Comparison of ENCODE assay signal across 29 cellular contexts in genomic region chr15:88992216-88992615, GRCh38.
DNase-seq lines count a peak whose midpoint lies in the region; ATAC-seq and TF ChIP-seq lines count a peak whose summit lies in the region.
"Had no signal": no experiment of that assay in that cellular context is flagged by ENCODE, and none has a peak within 500 bp of the region (broad histone marks: within the 10 kb centered on the region; RNA-seq: fewer than 3 reads in every experiment).

No MANE protein-coding gene starts in this region.

- in situ Hi-C loops in IMR-90 (cut with MboI; ENCODE audit: low sequenced_read_pairs): no loop called here

- H4K8ac ChIP-seq in IMR-90 (ENCODE audit: low read depth in 2 of 2, low read length in 2 of 2) (peak overlapping the region; percentile 64 to 83; a peak in 3 of 4 replicates), mesenchymal stem cell (ENCODE audit: low read length) (no peak overlapping the region)

- no peak for ATAC-seq in IMR-90 (ENCODE audit: low read depth)
- ATAC-seq: body of pancreas, foreskin keratinocyte, heart right ventricle had no signal

- H3K4me2 ChIP-seq in IMR-90 (ENCODE audit: low read depth, low read length) (no peak overlapping the region), mesenchymal stem cell (ENCODE audit: low read length, poor library complexity, severe bottlenecking) (no peak overlapping the region)

- no peaks in the 10 kb centered on the region for H3K36me3 ChIP-seq in IMR-90 (ENCODE audit: control insufficient read depth, insufficient read depth, low read length)
- H3K36me3 ChIP-seq in mesenchymal stem cell (ENCODE audit: control insufficient read depth in 1 of 2, insufficient read depth in 2 of 2, low read depth in 1 of 2, low read length in 2 of 2): no peaks in the 10 kb centered on the region
- H3K36me3 ChIP-seq: heart right ventricle, left ventricle myocardium inferior, SJSA1, tibial artery had no signal

- H4K91ac ChIP-seq in IMR-90 (ENCODE audit: insufficient read depth, low read depth, low read length): peak overlapping the region; percentile 91
- H4K91ac ChIP-seq in mesenchymal stem cell (ENCODE audit: low read length): no peak overlapping the region

- no peak for TF ChIP-seq RAD21 in IMR-90 (IDR thresholded peaks at IDR 0.05; ENCODE audit: low read length)

- no peak overlapping the region for H2BK12ac ChIP-seq in mesenchymal stem cell (ENCODE audit: low read length in 2 of 2)

- H4K5ac ChIP-seq in IMR-90 (ENCODE audit: low read depth, low read length): peak overlapping the region; percentile 0; the same call in 1 of the 2 replicates

- H3K23ac ChIP-seq in IMR-90 (ENCODE audit: low read depth, low read length) (0 out of 2 replicates have a peak overlapping the region, but pooled peaks have one; percentile 29), mesenchymal stem cell (ENCODE audit: low read length in 2 of 2) (no peak overlapping the region)

- peak overlapping the region; percentile 99 for H2BK20ac ChIP-seq in IMR-90 (ENCODE audit: low read depth, low read length)

- no peak for TF ChIP-seq CTCF in IMR-90 (conservative IDR thresholded peaks at IDR 0.05; ENCODE audit: low read depth, low read length)

- H3K27me3 ChIP-seq in IMR-90 (ENCODE audit: control insufficient read depth, insufficient read depth, low read length) (no peaks in the 10 kb centered on the region), mesenchymal stem cell (ENCODE audit: control insufficient read depth in 1 of 2, insufficient read depth in 1 of 2, low read length in 2 of 2) (no peaks in the 10 kb centered on the region)
- H3K27me3 ChIP-seq: body of pancreas, heart right ventricle, SJSA1, tibial artery had no signal

- POLR2A ChIA-PET in IMR-90 (lab: Charles Lee; ENCODE audit: unreplicated experiment): no interaction called here

- H2AK9ac ChIP-seq in IMR-90 (replicated peaks; ENCODE audit: low read depth, low read length, poor library complexity): no peak overlapping the region

- H3K4me3 ChIP-seq in IMR-90 (ENCODE audit: insufficient read depth, low read depth, low read length): no peak overlapping the region
- H3K4me3 ChIP-seq in mesenchymal stem cell (ENCODE audit: insufficient read depth in 1 of 2, low read depth in 1 of 2, low read length in 2 of 2): no peak overlapping the region
- H3K4me3 ChIP-seq: body of pancreas, heart right ventricle, left ventricle myocardium inferior, SJSA1, tibial artery had no signal

- H3K18ac ChIP-seq in IMR-90 (ENCODE audit: low read depth, low read length): peak overlapping the region; percentile 66; the same call in 1 of the 2 replicates
- no peak overlapping the region for H3K18ac ChIP-seq in mesenchymal stem cell (ENCODE audit: low read depth in 1 of 2, low read length in 2 of 2)

- H3K14ac ChIP-seq in IMR-90 (replicated peaks; ENCODE audit: low read depth, low read length): peak overlapping the region; percentile 88; the same call in 1 of the 2 replicates
- no peak overlapping the region for H3K14ac ChIP-seq in mesenchymal stem cell (ENCODE audit: low read length in 2 of 2)

- peak overlapping the region; percentile 35; the same call in 1 of the 2 replicates for H3K56ac ChIP-seq in IMR-90 (ENCODE audit: extremely low read depth, insufficient read depth, low read length)

- no peak for TF ChIP-seq POLR2A in IMR-90 (IDR thresholded peaks at IDR 0.05; ENCODE audit: low read depth, low read length)

- no peaks in the 10 kb centered on the region for H4K20me1 ChIP-seq in IMR-90 (ENCODE audit: insufficient read depth, low read length)

- H2AFZ ChIP-seq in IMR-90 (replicated peaks; ENCODE audit: low read length, poor library complexity) (no peak overlapping the region), mesenchymal stem cell (ENCODE audit: low read depth, low read length) (no peak overlapping the region)

- CTCF ChIA-PET in IMR-90 (lab: Yijun Ruan, JAX): interaction anchor here (0.7 to 2.7 kb wide), 2 partner anchors 12 to 87 kb away, joined by 3 to 6 read pairs; no protein-coding TSS in a partner anchor

- DNase-seq in EH (ENCODE audit: low read depth): peak; percentile 69
- peak; percentile 34 for DNase-seq in IMR-90
- DNase-seq in cerebellar cortex (ENCODE audit: low spot score): peak; percentile 22
- DNase-seq in mesenchymal stem cell: peak; percentile 58
- no peak for DNase-seq in NCI-H526 (lab: John Stamatoyannopoulos, UW)
- no peak for DNase-seq in activated CD4-positive, alpha-beta T cell treated with anti-CD3 and anti-CD28 coated beads, Interleukin-2, amount 50 U/mL, for 4 hours
- no peak for DNase-seq in NCI-H748 (lab: John Stamatoyannopoulos, UW; ENCODE audit: unreplicated experiment)
- no peak for DNase-seq in nucleus accumbens (lab: John Stamatoyannopoulos, UW)
- DNase-seq: activated CD4-positive, CD25-positive, alpha-beta regulatory T cell; activated naive CD4-positive, alpha-beta T cell; activated T-cell treated with anti-CD3 and anti-CD28 coated beads, Interleukin-2, amount 50 U/mL, for 48 hours; body of pancreas; Calu3; DMS79 treated with DMSO at 0.1 percent for 48 hours; foreskin keratinocyte; heart right ventricle; immature natural killer cell; left ventricle myocardium inferior; midbrain; MV-4-11; naive B cell; NCI-H1436 treated with DMSO at 0.1 percent for 48 hours; NCI-H2107; stimulated activated CD4-positive, alpha-beta T cell treated with anti-CD3 and anti-CD28 coated beads, Interleukin-15, amount 100 ng/mL, for 24 hours; stimulated activated CD4-positive, alpha-beta T cell treated with anti-CD3 and anti-CD28 coated beads, Interleukin-4, amount 100 ng/mL, for 4 hours; tibial artery had no signal

- H3K9ac ChIP-seq in IMR-90 (ENCODE audit: low read depth, low read length) (no peak overlapping the region), mesenchymal stem cell (ENCODE audit: low read length) (no peak overlapping the region)

- peak overlapping the region; percentile 96; the same call in 1 of the 2 replicates for H3K4ac ChIP-seq in IMR-90 (ENCODE audit: low read depth, low read length)
- no peak overlapping the region for H3K4ac ChIP-seq in mesenchymal stem cell (ENCODE audit: low read depth in 1 of 2, low read length in 2 of 2)

- H3K9me1 ChIP-seq in IMR-90 (ENCODE audit: insufficient read depth, low read length): peaks cover 15% of the 10 kb centered on the region

- H3K4me1 ChIP-seq in IMR-90 (ENCODE audit: control insufficient read depth, insufficient read depth, low read length) (peaks cover 26% of the 10 kb centered on the region), mesenchymal stem cell (ENCODE audit: control insufficient read depth, insufficient read depth, low read depth, low read length) (peaks cover 13% of the 10 kb centered on the region)
- H3K4me1 ChIP-seq: body of pancreas, foreskin keratinocyte, heart right ventricle, left ventricle myocardium inferior, tibial artery had no signal

- peak overlapping the region; percentile 97; the same call in 2 of the 3 replicates for H2BK15ac ChIP-seq in IMR-90 (ENCODE audit: low read depth, low read length)
- H2BK15ac ChIP-seq in mesenchymal stem cell (ENCODE audit: low read depth, poor library complexity, severe bottlenecking): no peak overlapping the region

- intact Hi-C loops in IMR-90 (cut with micrococcal nuclease): no loop called here

- peaks cover 6 to 10% of the 10 kb centered on the region in 2 experiments; a peak in 3 of 4 replicates for H3K79me1 ChIP-seq in IMR-90 (ENCODE audit: low read depth in 1 of 2, low read length in 2 of 2)
- no peaks in the 10 kb centered on the region for H3K79me1 ChIP-seq in mesenchymal stem cell (replicated peaks; ENCODE audit: low read length, poor library complexity, severe bottlenecking)

- no TSS peak for BruUV-seq in IMR-90 (replicated peaks; lab: Mats Ljungman, UMichigan)

- H2BK120ac ChIP-seq in IMR-90 (ENCODE audit: low read depth, low read length) (peak overlapping the region; percentile 97), mesenchymal stem cell (ENCODE audit: low read depth, low read length) (no peak overlapping the region)

- H2AK5ac ChIP-seq in IMR-90 (ENCODE audit: low read depth, low read length): no peak overlapping the region
- no peak overlapping the region for H2AK5ac ChIP-seq in mesenchymal stem cell (ENCODE audit: low read length, severe bottlenecking)

- H3K27ac ChIP-seq in IMR-90 (ENCODE audit: insufficient read depth, low read length) (no peak overlapping the region), mesenchymal stem cell (ENCODE audit: low read length, poor library complexity, severe bottlenecking) (no peak overlapping the region)
- H3K27ac ChIP-seq: body of pancreas, foreskin keratinocyte, heart right ventricle, HL-60, left ventricle myocardium inferior, RWPE1, SJSA1, tibial artery had no signal

- H2BK5ac ChIP-seq in IMR-90 (ENCODE audit: low read depth, low read length, poor library complexity, severe bottlenecking) (peak overlapping the region; percentile 80), mesenchymal stem cell (ENCODE audit: low read depth, low read length, poor library complexity, severe bottlenecking) (no peak overlapping the region)

- no peaks in the 10 kb centered on the region for H3K9me3 ChIP-seq in IMR-90 (ENCODE audit: control insufficient read depth, insufficient read depth, low read length)
- no peaks in the 10 kb centered on the region for H3K9me3 ChIP-seq in mesenchymal stem cell (ENCODE audit: control insufficient read depth, low read length)
- H3K9me3 ChIP-seq: body of pancreas, heart right ventricle, left ventricle myocardium inferior, SJSA1, tibial artery had no signal

- no CpG with 5 or more reads among the region's 3 CpGs for WGBS in IMR-90 (ENCODE audit: extremely low coverage in 2 of 2, insufficient read length in 1 of 2), 2 experiments
- WGBS in mesenchymal stem cell: 10% methylated on average over 2 of the region's 3 CpGs

- dilution Hi-C loops in IMR-90 (cut with HindIII; ENCODE audit: low sequenced_read_pairs, unreplicated experiment): no loop called here

TF ChIP-seq in IMR-90, 13 proteins besides CTCF, POLR2A, EP300 and RAD21 (continues in another document):
- TF ChIP-seq CHD1 (IDR thresholded peaks at IDR 0.05; ENCODE audit: low read depth, low read length): no peak
- no peak for TF ChIP-seq RCOR1 (IDR thresholded peaks at IDR 0.05; ENCODE audit: insufficient replicate concordance, low read length)
- no peak for TF ChIP-seq RFX5 (IDR thresholded peaks at IDR 0.05; ENCODE audit: low read depth, low read length)
- TF ChIP-seq MAZ (IDR thresholded peaks at IDR 0.05; ENCODE audit: borderline replicate concordance, low read depth, low read length): no peak
- no peak for TF ChIP-seq BHLHE40 (IDR thresholded peaks at IDR 0.05; ENCODE audit: low read depth, low read length)
- no peak for TF ChIP-seq SMC3 (IDR thresholded peaks at IDR 0.05; ENCODE audit: low read depth, low read length)
- TF ChIP-seq NFE2L2 (IDR thresholded peaks at IDR 0.05; ENCODE audit: low read depth, low read length): no peak
- no peak for TF ChIP-seq MAFK (IDR thresholded peaks at IDR 0.05; ENCODE audit: low read depth, low read length)

Comparison
In these comparisons a context has a peak if more than half of its experiments do, and no peak if none do; other contexts are left out.
1. DNase-seq: peak in EH (single experiment), IMR-90 (single experiment), cerebellar cortex (single experiment) and mesenchymal stem cell (single experiment); none in NCI-H526 (0 of 2), activated CD4-positive, alpha-beta T cell treated with anti-CD3 and anti-CD28 coated beads, Interleukin-2, amount 50 U/mL, for 4 hours (0 of 2), NCI-H748 (single experiment) and nucleus accumbens (0 of 56).